In genomic region chr1:172144445-172145060, GRCh38 we compare ENCODE assay signal across 9 cellular contexts.
A peak's percentile ranks its signal among the peaks of the same experiment; 100 is the strongest.
DNase-seq lines count a peak whose midpoint lies in the region; ATAC-seq and TF ChIP-seq lines count a peak whose summit lies in the region.
"Had no signal": no experiment of that assay in that cellular context is flagged by ENCODE, and none has a peak within 500 bp of the region (broad histone marks: within the 10 kb centered on the region; RNA-seq: fewer than 3 reads in every experiment).

No MANE protein-coding gene starts in this region.

- intact Hi-C loops in lower lobe of right lung (cut with DNase I): no loop called here

- ATAC-seq in lower lobe of right lung: peak; percentile 80 to 93
- no peak for ATAC-seq in GM19455 (IDR thresholded peaks at IDR 0.05; ENCODE audit: unreplicated experiment)
- no peak for ATAC-seq in HG02884 (IDR thresholded peaks at IDR 0.05; ENCODE audit: unreplicated experiment)
- no peak for ATAC-seq in HG03342 (IDR thresholded peaks at IDR 0.05; ENCODE audit: unreplicated experiment)

- H3K4me1 Mint-ChIP-seq in HFFc6 (ENCODE audit: low read depth): peaks cover 74% of the 10 kb centered on the region

- no peaks in the 10 kb centered on the region for H3K9me3 ChIP-seq in lower lobe of right lung

- H3K4me3 ChIP-seq in choroid plexus epithelial cell (ENCODE audit: low read depth, low read length): peak overlapping the region; percentile 69
- H3K4me3 ChIP-seq in lower lobe of right lung: peak overlapping the region; percentile 48

- H3K36me3 Mint-ChIP-seq in HFFc6 (ENCODE audit: low read depth): peaks cover 39% of the 10 kb centered on the region

- H3K4me3 Mint-ChIP-seq in HFFc6: peak overlapping the region; percentile 100

- H3K9me3 Mint-ChIP-seq in HFFc6: no peaks in the 10 kb centered on the region

- no peaks in the 10 kb centered on the region for H3K36me3 ChIP-seq in lower lobe of right lung

- peak; percentile 95 for DNase-seq in HFFc6
- peak; percentile 94 for DNase-seq in choroid plexus epithelial cell (ENCODE audit: low read depth)
- DNase-seq in lower lobe of right lung: peak; percentile 45
- peak; percentile 99 for DNase-seq in stromal cell of bone marrow (ENCODE audit: low read depth)
- no peak for DNase-seq in Kasumi-1 (lab: John Stamatoyannopoulos, UW)
- DNase-seq: cortex of kidney had no signal

- TF ChIP-seq CTCF in HFFc6 (IDR thresholded peaks at IDR 0.05) (no peak), choroid plexus epithelial cell (conservative IDR thresholded peaks at IDR 0.05; ENCODE audit: low read depth, low read length) (no peak), lower lobe of right lung (IDR thresholded peaks at IDR 0.05) (no peak)

- peak overlapping the region; percentile 78 for H3K27ac ChIP-seq in lower lobe of right lung

- H3K27me3 Mint-ChIP-seq in HFFc6 (ENCODE audit: insufficient read depth): peaks cover 2% of the 10 kb centered on the region; the same call in 1 of the 2 replicates

- H3K27ac Mint-ChIP-seq in HFFc6: peak overlapping the region; percentile 98

- no peaks in the 10 kb centered on the region for H3K27me3 ChIP-seq in lower lobe of right lung (ENCODE audit: low read depth)

- no peaks in the 10 kb centered on the region for H3K4me1 ChIP-seq in lower lobe of right lung

Comparison
In these comparisons a context has a peak if more than half of its experiments do, and no peak if none do; other contexts are left out.
1. DNase-seq: peak in HFFc6 (single experiment), choroid plexus epithelial cell (single experiment), lower lobe of right lung (single experiment) and stromal cell of bone marrow (single experiment); none in Kasumi-1 (0 of 2).
2. ATAC-seq: peak in lower lobe of right lung (2 of 2); none in GM19455 (single experiment), HG02884 (single experiment) and HG03342 (single experiment).